In the genomic region with DNA sequence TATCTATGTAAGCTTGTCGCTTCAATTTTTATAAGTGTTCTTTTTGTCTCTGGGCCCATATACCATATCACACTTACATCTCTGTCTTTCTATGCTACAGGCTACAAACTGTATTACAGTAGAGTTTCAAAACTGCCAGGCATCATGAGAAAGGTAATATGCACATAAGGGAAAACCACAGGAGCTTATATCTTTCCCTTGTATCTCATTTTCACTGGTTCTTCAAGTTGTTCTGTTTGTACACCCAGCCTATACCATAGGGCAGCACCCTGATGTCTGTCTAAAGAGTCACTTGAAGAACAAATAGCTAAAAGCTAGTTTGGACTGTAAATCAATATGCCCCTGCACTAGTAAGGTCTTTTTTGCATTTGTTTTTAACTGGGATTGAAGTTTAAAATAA, we compare ENCODE assay signal across 22 cellular contexts.
DNase-seq lines count a peak whose midpoint lies in the region; TF ChIP-seq lines count a peak whose summit lies in the region.
"Had no signal": no experiment of that assay in that cellular context is flagged by ENCODE, and none has a peak within 500 bp of the region (broad histone marks: within the 10 kb centered on the region; RNA-seq: fewer than 3 reads in every experiment).

No MANE protein-coding gene starts in this region.

- no peaks in the 10 kb centered on the region for H3K27me3 Mint-ChIP-seq in endothelial cell (ENCODE audit: unreplicated experiment)
- H3K27me3 Mint-ChIP-seq: CD4-positive, alpha-beta T cell; CD8-positive, alpha-beta memory T cell had no signal

- DNase-seq in NCI-H82 (lab: John Stamatoyannopoulos, UW) = peak; percentile 22
- DNase-seq in NCI-H82 treated with DMSO at 0.1 percent for 48 hours (lab: John Stamatoyannopoulos, UW; ENCODE audit: unreplicated experiment) = no peak
- peak; percentile 54 for DNase-seq in HuH-7.5 (ENCODE audit: low spot score)
- DNase-seq in OCI-M1 (lab: John Stamatoyannopoulos, UW) = peak; percentile 19
- DNase-seq in endothelial cell (ENCODE audit: low spot score) = no peak
- DNase-seq in NCI-H446 treated with DMSO at 0.1 percent for 48 hours (lab: John Stamatoyannopoulos, UW) = no peak
- DNase-seq: 8988T; ACHN; AML-193; BE2C; CD4-positive, alpha-beta T cell; CD8-positive, alpha-beta memory T cell; DMS 273 treated with DMSO at 0.1 percent for 48 hours; DMS79; EL; GDM1; H9 had no signal

- TF ChIP-seq CTCF in VCaP (conservative IDR thresholded peaks at IDR 0.05) (no peak), endothelial cell (IDR thresholded peaks at IDR 0.05; ENCODE audit: unreplicated experiment) (no peak)

- H3K27ac Mint-ChIP-seq in endothelial cell (ENCODE audit: unreplicated experiment) = no peak overlapping the region
- H3K27ac Mint-ChIP-seq: CD14-positive monocyte; CD4-positive, alpha-beta T cell; CD8-positive, alpha-beta memory T cell; GM23338; H9 had no signal

- peak overlapping the region; percentile 51; the same call in 1 of the 2 replicates for H3K27ac ChIP-seq in VCaP
- H3K27ac ChIP-seq: A549; BLaER1 treated with 17β-estradiol and CSF1 and Interleukin-3, amounts not matched to agents 10 nM and 100 nM had no signal

- H3K36me3 Mint-ChIP-seq in endothelial cell (ENCODE audit: low read depth, unreplicated experiment) = no peaks in the 10 kb centered on the region
- H3K36me3 Mint-ChIP-seq: CD14-positive monocyte had no signal

- no peak overlapping the region for H3K4me3 Mint-ChIP-seq in endothelial cell (ENCODE audit: unreplicated experiment)
- H3K4me3 Mint-ChIP-seq: CD14-positive monocyte; CD4-positive, alpha-beta T cell; CD8-positive, alpha-beta memory T cell; GM23338; H9 had no signal

- H3K4me1 Mint-ChIP-seq in endothelial cell (ENCODE audit: unreplicated experiment) = no peaks in the 10 kb centered on the region
- H3K4me1 Mint-ChIP-seq: CD14-positive monocyte; CD8-positive, alpha-beta memory T cell; GM23338 had no signal

- H3K9me3 Mint-ChIP-seq in endothelial cell (ENCODE audit: unreplicated experiment) = no peaks in the 10 kb centered on the region
- H3K9me3 Mint-ChIP-seq: GM23338, H9 had no signal

Comparison
In these comparisons a context has a peak if more than half of its experiments do, and no peak if none do; other contexts are left out.
1. DNase-seq: peak in NCI-H82 (single experiment), HuH-7.5 (single experiment) and OCI-M1 (single experiment); none in NCI-H82 treated with DMSO at 0.1 percent for 48 hours (single experiment), endothelial cell (single experiment) and NCI-H446 treated with DMSO at 0.1 percent for 48 hours (single experiment).